Comparison of ENCODE assay signal across 18 cellular contexts in the genomic region with DNA sequence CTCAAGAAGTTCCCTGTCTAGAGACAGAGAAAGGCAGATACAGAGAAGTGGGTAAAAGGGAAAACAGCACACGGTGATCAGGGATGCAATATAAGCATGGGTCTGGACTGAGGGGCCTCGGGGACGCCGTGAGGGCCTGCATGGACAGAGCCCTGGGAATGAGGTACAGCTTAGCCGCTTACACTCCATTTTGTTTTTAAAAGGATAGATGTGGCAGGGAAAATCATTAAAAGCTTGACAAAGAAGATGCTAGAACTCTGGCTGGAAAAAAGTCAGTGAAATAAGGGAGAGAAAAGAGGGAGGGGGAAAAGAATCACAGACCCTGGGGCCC.
A peak's percentile ranks its signal among the peaks of the same experiment; 100 is the strongest.
DNase-seq lines count a peak whose midpoint lies in the region; ATAC-seq, FAIRE-seq and TF ChIP-seq lines count a peak whose summit lies in the region.
"Had no signal": no experiment of that assay in that cellular context is flagged by ENCODE, and none has a peak within 500 bp of the region (broad histone marks: within the 10 kb centered on the region; RNA-seq: fewer than 3 reads in every experiment).

No MANE protein-coding gene starts in this region.

- no peak for TF ChIP-seq POLR2A in IMR-90 (IDR thresholded peaks at IDR 0.05; ENCODE audit: low read depth, low read length)
- TF ChIP-seq POLR2A in body of pancreas (IDR thresholded peaks at IDR 0.05) = no peak
- TF ChIP-seq POLR2A in suprapubic skin (IDR thresholded peaks at IDR 0.05) = no peak
- no peak for TF ChIP-seq POLR2A in GM12892 (IDR thresholded peaks at IDR 0.05; ENCODE audit: low read depth, low read length)

- TF ChIP-seq RAD21 in IMR-90 (IDR thresholded peaks at IDR 0.05; ENCODE audit: low read length) = no peak
- TF ChIP-seq RAD21 in liver (IDR thresholded peaks at IDR 0.05) = no peak

- H4K20me1 ChIP-seq in IMR-90 (ENCODE audit: insufficient read depth, low read length) = no peaks in the 10 kb centered on the region

- DNase-seq in IMR-90 = no peak
- no peak for DNase-seq in body of pancreas
- no peak for DNase-seq in suprapubic skin (ENCODE audit: low spot score in 2 of 2)
- no peak for DNase-seq in Calu3
- no peak for DNase-seq in NCI-H524 treated with DMSO at 0.1 percent for 48 hours (lab: John Stamatoyannopoulos, UW)
- DNase-seq in GM12892 (ENCODE audit: insufficient read length) = no peak
- DNase-seq in NCI-H2107 (lab: John Stamatoyannopoulos, UW) = no peak
- DNase-seq: activated naive CD8-positive, alpha-beta T cell treated with anti-CD3 and anti-CD28 coated beads, Interleukin-2, amount 10 ng/mL, durations not matched to agents 7 days and 5 days; GF-D8; nucleus accumbens; stimulated activated CD4-positive, alpha-beta T cell treated with anti-CD3 and anti-CD28 coated beads, Interleukin-4, amount 100 ng/mL, for 1 hour; stimulated activated CD8-positive, alpha-beta memory T cell treated with anti-CD3 and anti-CD28 coated beads, Interleukin-4, amount 100 ng/mL, for 48 hours; T-helper 1 cell had no signal

- no peaks in the 10 kb centered on the region for H3K79me1 ChIP-seq in IMR-90 (ENCODE audit: low read depth in 1 of 2, low read length in 2 of 2)

- no peak overlapping the region for H3K4me3 Mint-ChIP-seq in Calu3 (ENCODE audit: low read depth, unreplicated experiment)
- H3K4me3 Mint-ChIP-seq: activated naive CD8-positive, alpha-beta T cell treated with anti-CD3 and anti-CD28 coated beads, Interleukin-2, amount 10 ng/mL, durations not matched to agents 7 days and 5 days; IgD-negative memory B cell had no signal

- H4K91ac ChIP-seq in IMR-90 (ENCODE audit: insufficient read depth, low read depth, low read length) = peak overlapping the region; percentile 70

- H3K36me3 Mint-ChIP-seq in Calu3 (ENCODE audit: insufficient read depth, unreplicated experiment) = no peaks in the 10 kb centered on the region
- H3K36me3 Mint-ChIP-seq: activated naive CD8-positive, alpha-beta T cell treated with anti-CD3 and anti-CD28 coated beads, Interleukin-2, amount 10 ng/mL, durations not matched to agents 7 days and 5 days; IgD-negative memory B cell had no signal

- in situ Hi-C loops in IMR-90 (cut with MboI; ENCODE audit: low sequenced_read_pairs) = no loop called here

- H3K27me3 Mint-ChIP-seq in Calu3 (ENCODE audit: unreplicated experiment) = no peaks in the 10 kb centered on the region
- H3K27me3 Mint-ChIP-seq: IgD-negative memory B cell had no signal

- ATAC-seq in IMR-90 (ENCODE audit: low read depth) (no peak), body of pancreas (no peak)

- H3K4me1 Mint-ChIP-seq in Calu3 (ENCODE audit: low read depth, unreplicated experiment) = peaks cover 12% of the 10 kb centered on the region
- H3K4me1 Mint-ChIP-seq: activated naive CD8-positive, alpha-beta T cell treated with anti-CD3 and anti-CD28 coated beads, Interleukin-2, amount 10 ng/mL, durations not matched to agents 7 days and 5 days; IgD-negative memory B cell had no signal

- intact Hi-C loops in IMR-90 (cut with micrococcal nuclease) (loop anchor here (10.0 kb wide), 1 partner anchor 137 kb away; the partner anchor contains the start of gene TMEM245), body of pancreas (cut with DNase I) (no loop called here), Calu3 (cut with micrococcal nuclease; ENCODE audit: unreplicated experiment) (no loop called here)

- H2AFZ ChIP-seq in IMR-90 (replicated peaks; ENCODE audit: low read length, poor library complexity) = peak overlapping the region; percentile 70

- H3K4me2 ChIP-seq in IMR-90 (ENCODE audit: low read depth, low read length) = no peak overlapping the region

- TF ChIP-seq EP300 in suprapubic skin (IDR thresholded peaks at IDR 0.05) = no peak

- no peak overlapping the region for H3K9ac ChIP-seq in IMR-90 (ENCODE audit: low read depth, low read length)
- peak overlapping the region in 1 of 2 donors; percentile 71 for H3K9ac ChIP-seq in liver (ENCODE audit: low read depth in 1 of 2, low read length in 2 of 2)

- H3K18ac ChIP-seq in IMR-90 (ENCODE audit: low read depth, low read length) = peak overlapping the region; percentile 44

- H3K27ac ChIP-seq in IMR-90 (ENCODE audit: insufficient read depth, low read length) (peak overlapping the region; percentile 61), body of pancreas (peak overlapping the region; percentile 91 to 95 (median 94)), liver (ENCODE audit: low read depth in 1 of 2, low read length in 2 of 2) (peak overlapping the region; percentile 93), suprapubic skin (peak overlapping the region; percentile 21)
- H3K27ac ChIP-seq: thoracic aorta had no signal

- dilution Hi-C loops in IMR-90 (cut with HindIII; ENCODE audit: low sequenced_read_pairs, unreplicated experiment) = no loop called here

- POLR2A ChIA-PET in IMR-90 (lab: Charles Lee; ENCODE audit: unreplicated experiment) = interaction anchor here (0.5 to 0.6 kb wide), 2 partner anchors 804 to 1270 kb away, joined by 3 read pairs; no protein-coding TSS in a partner anchor

- no peaks in the 10 kb centered on the region for H3K9me3 Mint-ChIP-seq in Calu3 (ENCODE audit: low read depth, unreplicated experiment)
- H3K9me3 Mint-ChIP-seq: activated naive CD8-positive, alpha-beta T cell treated with anti-CD3 and anti-CD28 coated beads, Interleukin-2, amount 10 ng/mL, durations not matched to agents 7 days and 5 days; IgD-negative memory B cell had no signal

- no TSS peak for BruUV-seq in IMR-90 (replicated peaks; lab: Mats Ljungman, UMichigan)
- BruUV-seq in Calu3 (replicated peaks; lab: Mats Ljungman, UMichigan) = no TSS peak

- H3K9me1 ChIP-seq in IMR-90 (ENCODE audit: insufficient read depth, low read length) = peaks cover 18% of the 10 kb centered on the region; the same call in 1 of the 2 replicates

- H3K4me3 ChIP-seq in IMR-90 (ENCODE audit: insufficient read depth, low read depth, low read length) (no peak overlapping the region), body of pancreas (no peak overlapping the region), liver (ENCODE audit: low read depth in 1 of 3, low read length in 3 of 3) (no peak overlapping the region), suprapubic skin (no peak overlapping the region)
- H3K4me3 ChIP-seq: thoracic aorta had no signal

- H3K14ac ChIP-seq in IMR-90 (replicated peaks; ENCODE audit: low read depth, low read length) = peak overlapping the region; percentile 23

- H2AK9ac ChIP-seq in IMR-90 (replicated peaks; ENCODE audit: low read depth, low read length, poor library complexity) = no peak overlapping the region

- H3K36me3 ChIP-seq in IMR-90 (ENCODE audit: control insufficient read depth, insufficient read depth, low read length) (no peaks in the 10 kb centered on the region), body of pancreas (replicated peaks in 1 of 2; ENCODE audit: insufficient read depth in 1 of 2, low read depth in 2 of 2) (no peaks in the 10 kb centered on the region), liver (ENCODE audit: control insufficient read depth in 4 of 4, insufficient read depth in 3 of 4, low read depth in 1 of 4, low read length in 3 of 4) (no peaks in the 10 kb centered on the region), suprapubic skin (no peaks in the 10 kb centered on the region)
- H3K36me3 ChIP-seq: thoracic aorta had no signal

- FAIRE-seq in GM12892 (lab: Jason Lieb, UNC) = no peak
- FAIRE-seq: GM12891, RCC 7860 had no signal

- H3K9me3 ChIP-seq in IMR-90 (ENCODE audit: control insufficient read depth, insufficient read depth, low read length) (no peaks in the 10 kb centered on the region), body of pancreas (no peaks in the 10 kb centered on the region), liver (ENCODE audit: control insufficient read depth in 4 of 4, low read length in 3 of 4) (no peaks in the 10 kb centered on the region), suprapubic skin (no peaks in the 10 kb centered on the region)
- H3K9me3 ChIP-seq: thoracic aorta had no signal

- peak overlapping the region; percentile 14 for H2BK5ac ChIP-seq in IMR-90 (ENCODE audit: low read depth, low read length, poor library complexity, severe bottlenecking)

- no CpG with 5 or more reads among the region's 5 CpGs for WGBS in IMR-90 (ENCODE audit: extremely low coverage in 2 of 2, insufficient read length in 1 of 2), 2 experiments
- WGBS in body of pancreas, 2 donors = 48 to 70% methylated on average over 5 of the region's 5 CpGs
- WGBS in liver = 88% methylated on average over 5 of the region's 5 CpGs
- WGBS in suprapubic skin = 91% methylated on average over 5 of the region's 5 CpGs

- H2AK5ac ChIP-seq in IMR-90 (ENCODE audit: low read depth, low read length) = peak overlapping the region; percentile 68; the same call in 1 of the 2 replicates

- peak overlapping the region; percentile 75 for H3K4ac ChIP-seq in IMR-90 (ENCODE audit: low read depth, low read length)

- H3K27me3 ChIP-seq in IMR-90 (ENCODE audit: control insufficient read depth, insufficient read depth, low read length) = no peaks in the 10 kb centered on the region
- no peaks in the 10 kb centered on the region for H3K27me3 ChIP-seq in body of pancreas
- no peaks in the 10 kb centered on the region for H3K27me3 ChIP-seq in liver (ENCODE audit: control insufficient read depth in 4 of 4, insufficient read depth in 4 of 4, low read length in 3 of 4)
- H3K27me3 ChIP-seq in suprapubic skin = no peaks in the 10 kb centered on the region

- H3K23ac ChIP-seq in IMR-90 (ENCODE audit: low read depth, low read length) = no peak overlapping the region

- H3K4me1 ChIP-seq in IMR-90 (ENCODE audit: control insufficient read depth, insufficient read depth, low read length) (peaks cover 27% of the 10 kb centered on the region), body of pancreas (peaks cover 84% of the 10 kb centered on the region), liver (ENCODE audit: control insufficient read depth in 4 of 4, insufficient read depth in 4 of 4, low read length in 3 of 4) (peaks cover 28 to 85% (median 78%) of the 10 kb centered on the region in 4 donors), suprapubic skin (peaks cover 10% of the 10 kb centered on the region)

- peak overlapping the region; percentile 55 for H4K5ac ChIP-seq in IMR-90 (ENCODE audit: low read depth, low read length)

- peak overlapping the region; percentile 62; the same call in 1 of the 3 replicates for H2BK15ac ChIP-seq in IMR-90 (ENCODE audit: low read depth, low read length)

- H3K27ac Mint-ChIP-seq in Calu3 (ENCODE audit: unreplicated experiment) = no peak overlapping the region
- H3K27ac Mint-ChIP-seq: activated naive CD8-positive, alpha-beta T cell treated with anti-CD3 and anti-CD28 coated beads, Interleukin-2, amount 10 ng/mL, durations not matched to agents 7 days and 5 days; IgD-negative memory B cell had no signal

- H4K8ac ChIP-seq in IMR-90 (ENCODE audit: low read depth in 2 of 2, low read length in 2 of 2) = peak overlapping the region in 1 of 2 experiments; percentile 48; a peak in 1 of 4 replicates

- H2BK120ac ChIP-seq in IMR-90 (ENCODE audit: low read depth, low read length) = peak overlapping the region; percentile 88

- CTCF ChIA-PET in IMR-90 (lab: Yijun Ruan, JAX) = no interaction called here
- CTCF ChIA-PET in Calu3 (lab: Charles Lee) = no interaction called here

- no peak for TF ChIP-seq CTCF in IMR-90 (conservative IDR thresholded peaks at IDR 0.05; ENCODE audit: low read depth, low read length)
- TF ChIP-seq CTCF in body of pancreas (IDR thresholded peaks at IDR 0.05) = no peak
- no peak for TF ChIP-seq CTCF in liver (IDR thresholded peaks at IDR 0.05; ENCODE audit: low read depth, low read length, missing input control)
- TF ChIP-seq CTCF in suprapubic skin (IDR thresholded peaks at IDR 0.05) = no peak
- no peak for TF ChIP-seq CTCF in Calu3 (IDR thresholded peaks at IDR 0.05; ENCODE audit: unreplicated experiment)

- peak overlapping the region; percentile 16; the same call in 1 of the 2 replicates for H2BK20ac ChIP-seq in IMR-90 (ENCODE audit: low read depth, low read length)

- H3K56ac ChIP-seq in IMR-90 (ENCODE audit: extremely low read depth, insufficient read depth, low read length) = 0 out of 2 replicates have a peak overlapping the region, but pooled peaks have one; percentile 27

Comparison
In these comparisons a context has a peak if more than half of its experiments do, and no peak if none do; other contexts are left out.
1. H3K27ac ChIP-seq: peak in every context shown above with its lines; median percentile 94 in body of pancreas; 93 in liver; 61 in IMR-90; 21 in suprapubic skin.